In the genomic region with DNA sequence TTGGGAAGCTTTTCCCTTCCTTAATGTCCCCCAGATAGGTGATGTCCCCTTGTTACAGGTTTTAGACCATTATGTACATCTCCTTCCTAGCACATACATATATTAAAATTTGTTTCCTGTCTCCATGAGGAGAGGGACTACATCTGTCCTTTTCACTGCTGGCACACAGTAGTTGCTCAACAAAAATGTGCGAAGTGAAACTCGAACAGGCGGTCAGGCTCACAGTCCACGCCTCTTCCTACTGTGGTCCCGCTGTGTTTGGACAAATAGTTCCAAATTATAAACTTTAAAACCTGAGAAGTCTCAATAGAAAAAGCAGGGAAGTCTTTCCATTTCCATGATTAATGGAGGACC, we compare ENCODE assay signal across 8 cellular contexts. TPM values are rescaled to one million over a fixed set of nuclear protein-coding genes. Genes with fewer than 3 reads are reported as not detected.
DNase-seq lines count a peak whose midpoint lies in the region; ATAC-seq and TF ChIP-seq lines count a peak whose summit lies in the region.

No MANE protein-coding gene starts in this region.

- no peak overlapping the region for H3K27ac Mint-ChIP-seq in CD8-positive, alpha-beta T cell
- H3K27ac Mint-ChIP-seq in osteocyte (ENCODE audit: unreplicated experiment) = no peak overlapping the region

- no peak for TF ChIP-seq CTCF in CD8-positive, alpha-beta T cell (IDR thresholded peaks at IDR 0.05)
- no peak for TF ChIP-seq CTCF in osteocyte (IDR thresholded peaks at IDR 0.05)

- H3K27me3 Mint-ChIP-seq in CD8-positive, alpha-beta T cell (ENCODE audit: low read depth) = peaks cover 50% of the 10 kb centered on the region
- H3K27me3 Mint-ChIP-seq in osteocyte (ENCODE audit: unreplicated experiment) = peaks cover 35% of the 10 kb centered on the region

- H3K27me3 ChIP-seq in CD8-positive, alpha-beta T cell (ENCODE audit: insufficient read depth, low read length) = peaks cover 25% of the 10 kb centered on the region
- H3K27me3 ChIP-seq in duodenal mucosa (ENCODE audit: control insufficient read depth in 1 of 2, insufficient read depth in 2 of 2, low read length in 2 of 2) = peaks cover 36 to 46% of the 10 kb centered on the region in 2 donors

- ATAC-seq in CD8-positive, alpha-beta T cell = no peak

- H3K9ac ChIP-seq in duodenal mucosa (ENCODE audit: low read depth in 1 of 2, low read length in 2 of 2) = no peak overlapping the region

- no peak overlapping the region for H3K27ac ChIP-seq in CD8-positive, alpha-beta T cell (ENCODE audit: low read depth, low read length)
- H3K27ac ChIP-seq in duodenal mucosa (ENCODE audit: low read depth, low read length) = no peak overlapping the region

- peaks cover 25% of the 10 kb centered on the region for H3K4me1 Mint-ChIP-seq in CD8-positive, alpha-beta T cell (ENCODE audit: low read depth)
- peaks cover 2% of the 10 kb centered on the region for H3K4me1 Mint-ChIP-seq in osteocyte (ENCODE audit: unreplicated experiment)

- no peak overlapping the region for H3K4me3 ChIP-seq in CD8-positive, alpha-beta T cell (ENCODE audit: low read depth, low read length)
- peak overlapping the region; percentile 61 to 68 for H3K4me3 ChIP-seq in duodenal mucosa (ENCODE audit: low read depth in 1 of 2, low read length in 2 of 2)

- intact Hi-C loops in CD8-positive, alpha-beta T cell (cut with DNase I, micrococcal nuclease) = no loop called here

- H3K9me3 ChIP-seq in CD8-positive, alpha-beta T cell (ENCODE audit: low read length) = no peaks in the 10 kb centered on the region
- H3K9me3 ChIP-seq in duodenal mucosa (ENCODE audit: control insufficient read depth in 1 of 2, low read length in 2 of 2) = no peaks in the 10 kb centered on the region

- CTCF ChIA-PET in CD8-positive, alpha-beta T cell (lab: Charles Lee) = no interaction called here

- POLR2A ChIA-PET in CD8-positive, alpha-beta T cell (lab: Charles Lee) = no interaction called here

- H3K4me3 Mint-ChIP-seq in CD8-positive, alpha-beta T cell = peak overlapping the region; percentile 77
- peak overlapping the region; percentile 73 for H3K4me3 Mint-ChIP-seq in osteocyte (ENCODE audit: unreplicated experiment)

- in situ Hi-C loops in KBM-7 (cut with MboI; ENCODE audit: low pct_unique_long_range_greater_than_20kb, low sequenced_read_pairs) = no loop called here

- no peaks in the 10 kb centered on the region for H3K36me3 ChIP-seq in CD8-positive, alpha-beta T cell (ENCODE audit: insufficient read depth, low read length)
- no peaks in the 10 kb centered on the region for H3K36me3 ChIP-seq in duodenal mucosa (ENCODE audit: control insufficient read depth in 1 of 2, insufficient read depth in 2 of 2, low read length in 2 of 2)

- peaks cover 29% of the 10 kb centered on the region for H3K4me1 ChIP-seq in CD8-positive, alpha-beta T cell (ENCODE audit: insufficient read depth, low read length)
- peaks cover 0 to 15% of the 10 kb centered on the region in 2 donors for H3K4me1 ChIP-seq in duodenal mucosa (ENCODE audit: control insufficient read depth in 1 of 2, insufficient read depth in 2 of 2, low read length in 2 of 2)

- H3K36me3 Mint-ChIP-seq in CD8-positive, alpha-beta T cell = no peaks in the 10 kb centered on the region
- H3K36me3 Mint-ChIP-seq in osteocyte (ENCODE audit: unreplicated experiment) = peaks cover 4% of the 10 kb centered on the region

- DNase-seq in CD8-positive, alpha-beta T cell = no peak
- DNase-seq in NOMO-1 treated with DMSO at 0.1 percent for 48 hours (lab: John Stamatoyannopoulos, UW; ENCODE audit: unreplicated experiment) = peak; percentile 58
- no peak for DNase-seq in osteocyte (ENCODE audit: extremely low spot score, unreplicated experiment)
- no peak for DNase-seq in KBM-7
- DNase-seq in NCI-H82 treated with DMSO at 0.1 percent for 48 hours (lab: John Stamatoyannopoulos, UW; ENCODE audit: unreplicated experiment) = no peak
- no peak for DNase-seq in anterior cingulate cortex (lab: John Stamatoyannopoulos, UW)
- no peak for DNase-seq in SHP77 treated with DMSO at 0.1 percent for 48 hours (lab: John Stamatoyannopoulos, UW)

- peaks cover 10% of the 10 kb centered on the region for H3K9me3 Mint-ChIP-seq in CD8-positive, alpha-beta T cell
- H3K9me3 Mint-ChIP-seq in osteocyte (ENCODE audit: unreplicated experiment) = peaks cover 19% of the 10 kb centered on the region

RNA-seq across cellular contexts. Expression of gene HHEX, which starts 1.2 kb away (rescaled TPM):
- total RNA-seq in CD8-positive, alpha-beta T cell = 1 to 10 TPM; 2.0 to 2.2 TPM
- 1.2 and 1.7 TPM in 2 replicates for total RNA-seq in osteocyte
